10 cellular contexts compared by ENCODE assay signal in genomic region chr5:150642567-150642927, GRCh38. TPM values are rescaled to one million over a fixed set of nuclear protein-coding genes. Genes with fewer than 3 reads are reported as not detected.
A peak's percentile ranks its signal among the peaks of the same experiment; 100 is the strongest.
DNase-seq lines count a peak whose midpoint lies in the region; ATAC-seq and TF ChIP-seq lines count a peak whose summit lies in the region.
"Had no signal": no experiment of that assay in that cellular context is flagged by ENCODE, and none has a peak within 500 bp of the region (broad histone marks: within the 10 kb centered on the region; RNA-seq: fewer than 3 reads in every experiment).

No MANE protein-coding gene starts in this region.

- no peak for TF ChIP-seq POLR2A in gastroesophageal sphincter (IDR thresholded peaks at IDR 0.05)

- ATAC-seq in gastroesophageal sphincter, result peak; percentile 63
- ATAC-seq: GM12878 had no signal

- TF ChIP-seq CTCF in gastroesophageal sphincter (IDR thresholded peaks at IDR 0.05), result no peak

- WGBS in gastroesophageal sphincter (ENCODE audit: low coverage in 1 of 2), 2 donors, result no CpG with 5 or more reads among the region's 5 CpGs

- H3K27ac ChIP-seq in gastroesophageal sphincter, result peak overlapping the region; percentile 3 to 92 (median 85)

- H3K4me3 ChIP-seq in gastroesophageal sphincter, result no peak overlapping the region
- H3K4me3 ChIP-seq: GM12878 had no signal

- no peaks in the 10 kb centered on the region for H3K36me3 ChIP-seq in gastroesophageal sphincter

- H3K9me3 ChIP-seq in gastroesophageal sphincter, result no peaks in the 10 kb centered on the region

- H3K27me3 ChIP-seq in gastroesophageal sphincter, result no peaks in the 10 kb centered on the region

- no peak for TF ChIP-seq EP300 in gastroesophageal sphincter (IDR thresholded peaks at IDR 0.05)

- peak; percentile 84 for DNase-seq in ELF-1 (ENCODE audit: low read depth, low spot score)
- peak; percentile 81 for DNase-seq in SW480 (ENCODE audit: low spot score)
- DNase-seq in pulmonary artery endothelial cell (ENCODE audit: low read depth, low spot score), result peak; percentile 64
- no peak for DNase-seq in COLO829 (ENCODE audit: low spot score)
- DNase-seq in NAMALWA (ENCODE audit: low spot score), result no peak
- DNase-seq in RPMI8226, result no peak
- no peak for DNase-seq in stimulated activated CD4-positive, alpha-beta T cell treated with anti-CD3 and anti-CD28 coated beads, Interleukin-4, amount 100 ng/mL, for 4 hours

- H3K4me1 ChIP-seq in gastroesophageal sphincter, result peaks cover 21 to 98% (median 71%) of the 10 kb centered on the region in 3 donors

RNA-seq across cellular contexts. Expression of gene SYNPO, which starts 2.1 kb away (rescaled TPM):
- total RNA-seq in gastroesophageal sphincter (10 to 100 TPM; 31.6 to 50.5 (median 37.4) TPM), pulmonary artery endothelial cell (11.7 and 18.5 TPM in 2 replicates)

RNA-seq across cellular contexts. Expression of gene MYOZ3, which starts 18.5 kb away (rescaled TPM):
- total RNA-seq in gastroesophageal sphincter (under 1 TPM in 3 of 4 donors, not detected in 1; 0.13 to 0.62 (median 0.22) TPM), pulmonary artery endothelial cell (0.25 and 0.59 TPM in 2 replicates)
- total RNA-seq: mononuclear cell had no signal

RNA-seq across cellular contexts. Expression of gene RBM22, which starts 58.3 kb away (rescaled TPM):
- 10 to 100 TPM; 24.3 to 37.2 (median 32.4) TPM for total RNA-seq in gastroesophageal sphincter
- 18.9 and 26.3 TPM in 2 replicates for total RNA-seq in pulmonary artery endothelial cell

Comparison
In these comparisons a context has a peak if more than half of its experiments do, and no peak if none do; other contexts are left out.
1. DNase-seq: peak in ELF-1 (single experiment), SW480 (single experiment) and pulmonary artery endothelial cell (single experiment); none in COLO829 (single experiment), NAMALWA (single experiment), RPMI8226 (single experiment) and stimulated activated CD4-positive, alpha-beta T cell treated with anti-CD3 and anti-CD28 coated beads, Interleukin-4, amount 100 ng/mL, for 4 hours (0 of 2).